In the genomic region with DNA sequence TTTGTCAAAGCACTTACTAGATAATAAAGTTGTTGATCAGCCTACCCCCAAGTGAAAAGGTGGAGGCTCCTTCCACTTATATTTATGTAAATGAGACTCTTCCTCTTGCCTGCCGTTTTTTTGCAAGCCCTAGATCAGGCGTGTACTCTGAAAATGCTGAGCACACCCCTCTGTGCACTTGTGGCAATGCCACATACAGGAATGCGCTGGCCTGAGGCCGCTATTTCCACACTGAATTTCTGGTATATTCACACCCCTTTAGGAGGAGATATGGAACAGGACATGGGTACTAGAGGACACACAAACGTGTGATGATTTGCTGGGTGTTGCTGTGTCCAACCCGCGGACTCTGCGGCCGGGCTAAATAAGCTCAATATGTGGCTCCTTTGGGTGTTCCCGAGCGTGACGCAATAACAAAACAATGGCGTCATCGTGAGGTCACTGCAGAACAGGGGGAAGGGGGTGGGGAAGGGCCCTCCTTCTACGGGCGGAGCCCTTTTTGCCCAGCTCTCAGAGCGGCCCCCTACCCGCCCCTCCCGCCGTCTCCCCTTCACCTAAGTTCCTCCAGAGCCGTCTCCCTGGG, we compare ENCODE assay signal across 1 cellular context.
A peak's percentile ranks its signal among the peaks of the same experiment; 100 is the strongest.
TF ChIP-seq lines count a peak whose summit lies in the region.

No MANE protein-coding gene starts in this region.

TF ChIP-seq in SK-N-SH treated with all-trans-retinoic acid at 6 μM for 48 hours, 23 proteins besides CTCF, POLR2A, EP300 and RAD21 (continued from another document):
- TF ChIP-seq CSRNP3 (CRISPR knock-in tag; IDR thresholded peaks at IDR 0.05), result 0 out of 2 replicates have a peak, but pooled peaks have one; percentile 25
- TF ChIP-seq CSDC2 (CRISPR knock-in tag; IDR thresholded peaks at IDR 0.05), result no peak
- no peak for TF ChIP-seq ZNF8 (CRISPR knock-in tag; IDR thresholded peaks at IDR 0.05)
- TF ChIP-seq ARNTL (CRISPR knock-in tag; IDR thresholded peaks at IDR 0.05; ENCODE audit: borderline replicate concordance, low read depth), result no peak
- 0 out of 2 replicates have a peak, but pooled peaks have one; percentile 12 for TF ChIP-seq TOX (CRISPR knock-in tag; IDR thresholded peaks at IDR 0.05; ENCODE audit: borderline replicate concordance)
- TF ChIP-seq, protein P1, sequence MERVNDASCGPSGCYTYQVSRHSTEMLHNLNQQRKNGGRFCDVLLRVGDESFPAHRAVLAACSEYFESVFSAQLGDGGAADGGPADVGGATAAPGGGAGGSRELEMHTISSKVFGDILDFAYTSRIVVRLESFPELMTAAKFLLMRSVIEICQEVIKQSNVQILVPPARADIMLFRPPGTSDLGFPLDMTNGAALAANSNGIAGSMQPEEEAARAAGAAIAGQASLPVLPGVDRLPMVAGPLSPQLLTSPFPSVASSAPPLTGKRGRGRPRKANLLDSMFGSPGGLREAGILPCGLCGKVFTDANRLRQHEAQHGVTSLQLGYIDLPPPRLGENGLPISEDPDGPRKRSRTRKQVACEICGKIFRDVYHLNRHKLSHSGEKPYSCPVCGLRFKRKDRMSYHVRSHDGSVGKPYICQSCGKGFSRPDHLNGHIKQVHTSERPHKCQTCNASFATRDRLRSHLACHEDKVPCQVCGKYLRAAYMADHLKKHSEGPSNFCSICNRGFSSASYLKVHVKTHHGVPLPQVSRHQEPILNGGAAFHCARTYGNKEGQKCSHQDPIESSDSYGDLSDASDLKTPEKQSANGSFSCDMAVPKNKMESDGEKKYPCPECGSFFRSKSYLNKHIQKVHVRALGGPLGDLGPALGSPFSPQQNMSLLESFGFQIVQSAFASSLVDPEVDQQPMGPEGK (CRISPR knock-in tag; IDR thresholded peaks at IDR 0.05; ENCODE audit: borderline replicate concordance), result peak; percentile 50; the same call in 1 of the 2 replicates
- TF ChIP-seq, protein P2, sequence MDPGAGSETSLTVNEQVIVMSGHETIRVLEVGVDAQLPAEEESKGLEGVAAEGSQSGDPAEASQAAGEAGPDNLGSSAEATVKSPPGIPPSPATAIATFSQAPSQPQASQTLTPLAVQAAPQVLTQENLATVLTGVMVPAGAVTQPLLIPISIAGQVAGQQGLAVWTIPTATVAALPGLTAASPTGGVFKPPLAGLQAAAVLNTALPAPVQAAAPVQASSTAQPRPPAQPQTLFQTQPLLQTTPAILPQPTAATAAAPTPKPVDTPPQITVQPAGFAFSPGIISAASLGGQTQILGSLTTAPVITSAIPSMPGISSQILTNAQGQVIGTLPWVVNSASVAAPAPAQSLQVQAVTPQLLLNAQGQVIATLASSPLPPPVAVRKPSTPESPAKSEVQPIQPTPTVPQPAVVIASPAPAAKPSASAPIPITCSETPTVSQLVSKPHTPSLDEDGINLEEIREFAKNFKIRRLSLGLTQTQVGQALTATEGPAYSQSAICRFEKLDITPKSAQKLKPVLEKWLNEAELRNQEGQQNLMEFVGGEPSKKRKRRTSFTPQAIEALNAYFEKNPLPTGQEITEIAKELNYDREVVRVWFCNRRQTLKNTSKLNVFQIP (CRISPR knock-in tag; IDR thresholded peaks at IDR 0.05; ENCODE audit: borderline replicate concordance, low read depth), result no peak
- TF ChIP-seq PPARA (CRISPR knock-in tag; IDR thresholded peaks at IDR 0.05; ENCODE audit: borderline replicate concordance), result no peak
- peak; percentile 51; the same call in 1 of the 2 replicates for TF ChIP-seq ZNF565 (CRISPR knock-in tag; conservative IDR thresholded peaks at IDR 0.05; ENCODE audit: low read depth)
